8 cellular contexts compared by ENCODE assay signal in genomic region chr6:17705428-17705777, GRCh38. TPM values are rescaled to one million over a fixed set of nuclear protein-coding genes. Genes with fewer than 3 reads are reported as not detected.
DNase-seq lines count a peak whose midpoint lies in the region; ATAC-seq, FAIRE-seq and TF ChIP-seq lines count a peak whose summit lies in the region.

No MANE protein-coding gene starts in this region.

- no peak for FAIRE-seq in urothelium cell line (lab: Jason Lieb, UNC)

- H3K4me1 Mint-ChIP-seq in HFFc6 (ENCODE audit: low read depth) (peaks cover 56% of the 10 kb centered on the region), memory B cell (peaks cover 20% of the 10 kb centered on the region)

- no peak for TF ChIP-seq CTCF in HFFc6 (IDR thresholded peaks at IDR 0.05)
- TF ChIP-seq CTCF in RWPE1 (conservative IDR thresholded peaks at IDR 0.05; ENCODE audit: low read depth): no peak

- POLR2A ChIA-PET in RWPE1 (lab: Yijun Ruan, JAX; ENCODE audit: low non-redundant PET): interaction anchor here (0.5 kb wide), 2 partner anchors 13 to 20 kb away, joined by 3 read pairs; no protein-coding TSS in a partner anchor

- H3K27me3 Mint-ChIP-seq in HFFc6 (ENCODE audit: insufficient read depth) (no peaks in the 10 kb centered on the region; the same call in 1 of the 2 replicates), memory B cell (no peaks in the 10 kb centered on the region)

- DNase-seq in GM04504 (ENCODE audit: low read depth): peak; percentile 57
- DNase-seq in HFFc6: peak; percentile 64
- DNase-seq in RWPE1 (ENCODE audit: low spot score): peak; percentile 86
- peak; percentile 42 to 68 for DNase-seq in dermis microvascular lymphatic vessel endothelial cell (ENCODE audit: low read depth in 2 of 2)
- no peak for DNase-seq in memory B cell (ENCODE audit: low spot score in 2 of 2)
- peak; percentile 72 for DNase-seq in urothelium cell line (ENCODE audit: low spot score)
- DNase-seq in OCI-M2 (lab: John Stamatoyannopoulos, UW; ENCODE audit: unreplicated experiment): no peak

- peak overlapping the region; percentile 94 for H3K4me3 Mint-ChIP-seq in HFFc6
- H3K4me3 Mint-ChIP-seq in memory B cell: peak overlapping the region; percentile 88

- CTCF ChIA-PET in RWPE1 (lab: Yijun Ruan, JAX): interaction anchor here (0.6 kb wide), 1 partner anchor 99 kb away, joined by 4 read pairs; no protein-coding TSS in a partner anchor

- H3K27ac ChIP-seq in RWPE1: peak overlapping the region; percentile 98

- H3K27ac Mint-ChIP-seq in HFFc6: peak overlapping the region; percentile 96
- H3K27ac Mint-ChIP-seq in memory B cell: peak overlapping the region; percentile 94

- H3K36me3 Mint-ChIP-seq in HFFc6 (ENCODE audit: low read depth) (peaks cover 4% of the 10 kb centered on the region; the same call in 1 of the 2 replicates), memory B cell (peaks cover 2% of the 10 kb centered on the region)

- ATAC-seq in memory B cell (ENCODE audit: low read depth): no peak
- ATAC-seq in HG02970 (IDR thresholded peaks at IDR 0.05; ENCODE audit: low FRiP score, unreplicated experiment): no peak

- no peaks in the 10 kb centered on the region for H3K9me3 Mint-ChIP-seq in HFFc6
- no peaks in the 10 kb centered on the region for H3K9me3 Mint-ChIP-seq in memory B cell

RNA-seq across cellular contexts. Expression of gene NUP153, which starts 1.3 kb away (rescaled TPM):
- 10 to 100 TPM; 32.9 to 42.0 (median 37.1) TPM for total RNA-seq in HFFc6 (2021; fragmentation: NEBNext Ultra II Directional; extraction: Animal tissue kit (Norgen Biotek cat#: 25700))
- 20.3 and 25.3 TPM in 2 replicates for total RNA-seq in dermis microvascular lymphatic vessel endothelial cell

Comparison
In these comparisons a context has a peak if more than half of its experiments do, and no peak if none do; other contexts are left out.
1. DNase-seq: peak in GM04504 (single experiment), HFFc6 (single experiment), RWPE1 (single experiment), dermis microvascular lymphatic vessel endothelial cell (2 of 2) and urothelium cell line (single experiment); none in memory B cell (0 of 2) and OCI-M2 (single experiment).